ENCODE assay signal across 16 cellular contexts in genomic region chr1:179168526-179168925, GRCh38.
"Had no signal": no experiment of that assay in that cellular context is flagged by ENCODE, and none has a peak within 500 bp of the region (broad histone marks: within the 10 kb centered on the region; RNA-seq: fewer than 3 reads in every experiment).

No MANE protein-coding gene starts in this region.

- H3K27me3 Mint-ChIP-seq: naive thymus-derived CD8-positive, alpha-beta T cell; type B pancreatic cell had no signal

- ATAC-seq: heart left ventricle; left colon; mucosa of descending colon; naive thymus-derived CD8-positive, alpha-beta T cell; sciatic nerve had no signal

- H3K27me3 ChIP-seq: colonic mucosa, heart left ventricle, neutrophil, suprapubic skin, thyroid gland, uterus had no signal

- H3K27ac Mint-ChIP-seq: type B pancreatic cell had no signal

- DNase-seq: colonic mucosa; effector CD4-positive, alpha-beta T cell; heart left ventricle; hippocampal formation; left colon; mucosa of descending colon; naive thymus-derived CD8-positive, alpha-beta T cell; small intestine; stimulated activated CD4-positive, alpha-beta T cell treated with anti-CD3 and anti-CD28 coated beads, Interleukin-12 subunit alpha, Interleukin-12 subunit beta, amount 100 ng/mL, for 4 hours; stimulated activated naive CD4-positive, alpha-beta T cell treated with Interleukin-2 at 50 U/mL for 16 hours; thyroid gland; uterus had no signal

- H3K4me1 ChIP-seq: colonic mucosa, uterus had no signal

- H3K27ac ChIP-seq: colonic mucosa, heart left ventricle, neutrophil, suprapubic skin, thyroid gland had no signal

- H3K4me3 Mint-ChIP-seq: naive thymus-derived CD8-positive, alpha-beta T cell; type B pancreatic cell had no signal

- H3K9me3 Mint-ChIP-seq: naive thymus-derived CD8-positive, alpha-beta T cell had no signal
